Comparison of ENCODE assay signal across 8 cellular contexts in the genomic region with DNA sequence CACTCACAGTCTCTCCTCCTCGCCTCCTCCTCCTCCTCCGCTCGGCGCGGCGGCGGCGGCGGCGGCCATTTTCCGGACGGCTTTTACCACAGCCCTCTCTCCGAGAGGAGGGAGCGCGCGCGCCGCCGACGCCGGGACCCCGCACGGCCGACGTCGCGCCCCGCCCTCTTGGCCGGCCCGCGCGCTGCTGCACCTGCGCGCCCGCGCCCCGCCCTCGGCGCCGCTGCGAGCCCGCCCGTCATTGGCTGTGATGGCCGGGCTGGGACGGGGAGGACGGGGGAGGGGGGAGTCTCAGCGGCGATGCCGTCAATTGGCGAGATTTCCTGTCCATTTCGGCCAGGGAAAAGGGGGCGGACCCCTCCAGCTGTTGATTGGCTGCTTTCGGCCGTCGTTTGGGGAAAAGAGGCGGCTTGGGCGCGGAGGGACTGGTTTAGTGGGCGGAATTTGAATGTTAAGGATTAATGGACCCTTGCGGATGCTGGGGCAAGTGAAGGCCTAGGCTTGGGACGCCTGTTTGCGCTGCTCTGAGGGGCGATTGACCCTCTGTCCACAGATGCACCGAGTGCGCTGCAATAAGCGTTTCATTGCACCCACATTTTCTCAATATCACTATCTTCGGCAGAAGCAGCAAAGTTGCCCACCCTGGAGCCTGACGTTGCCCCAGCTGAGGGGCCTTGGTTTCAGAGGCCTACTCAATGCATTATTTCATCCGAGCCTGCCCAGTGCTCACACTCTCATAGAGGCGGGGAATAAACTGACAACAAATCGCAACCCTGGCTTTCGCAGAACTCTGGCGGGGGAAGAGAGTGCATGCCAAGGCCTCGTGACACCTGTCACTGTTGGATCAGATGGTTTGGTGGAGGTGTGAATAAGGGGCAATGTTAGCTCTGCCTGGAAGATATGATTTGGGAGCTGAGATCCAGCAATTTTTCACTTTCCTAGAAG.
A peak's percentile ranks its signal among the peaks of the same experiment; 100 is the strongest.
DNase-seq lines count a peak whose midpoint lies in the region; ATAC-seq and TF ChIP-seq lines count a peak whose summit lies in the region.

A gene (minus strand): TSS at position 121 of the 945 bp plus-strand sequence.

- peak within 1 kb of the TSS; percentile 66 for H3K4me3 ChIP-seq in choroid plexus epithelial cell (ENCODE audit: low read depth, low read length)

- peak; percentile 75 for DNase-seq in AML-193 (lab: John Stamatoyannopoulos, UW)
- DNase-seq in GM19238 (ENCODE audit: insufficient read length, low spot score): peak; percentile 89
- peak; percentile 76 for DNase-seq in NCI-H524 treated with DMSO at 0.1 percent for 48 hours (lab: John Stamatoyannopoulos, UW)
- peak; percentile 75 to 82 for DNase-seq in activated CD4-positive, alpha-beta T cell treated with anti-CD3 and anti-CD28 coated beads for 4 hours
- peak; percentile 94 for DNase-seq in choroid plexus epithelial cell (ENCODE audit: low read depth)
- DNase-seq in kidney tubule cell (ENCODE audit: low spot score): peak; percentile 90
- peak; percentile 56 to 69 for DNase-seq in stimulated activated CD4-positive, alpha-beta T cell treated with anti-CD3 and anti-CD28 coated beads, Interleukin-1b, Interleukin-23, amount 100 ng/mL, for 1 hour (ENCODE audit: low read depth in 2 of 2)

- peak; percentile 85 for ATAC-seq in HG03442 (IDR thresholded peaks at IDR 0.05; ENCODE audit: unreplicated experiment)

- no peak for TF ChIP-seq CTCF in choroid plexus epithelial cell (conservative IDR thresholded peaks at IDR 0.05; ENCODE audit: low read depth, low read length)

Comparison
In these comparisons a context has a peak if more than half of its experiments do, and no peak if none do; other contexts are left out.
1. Peak in every context shown above with its lines: DNase-seq, ATAC-seq and H3K4me3 ChIP-seq.